In the genomic region with DNA sequence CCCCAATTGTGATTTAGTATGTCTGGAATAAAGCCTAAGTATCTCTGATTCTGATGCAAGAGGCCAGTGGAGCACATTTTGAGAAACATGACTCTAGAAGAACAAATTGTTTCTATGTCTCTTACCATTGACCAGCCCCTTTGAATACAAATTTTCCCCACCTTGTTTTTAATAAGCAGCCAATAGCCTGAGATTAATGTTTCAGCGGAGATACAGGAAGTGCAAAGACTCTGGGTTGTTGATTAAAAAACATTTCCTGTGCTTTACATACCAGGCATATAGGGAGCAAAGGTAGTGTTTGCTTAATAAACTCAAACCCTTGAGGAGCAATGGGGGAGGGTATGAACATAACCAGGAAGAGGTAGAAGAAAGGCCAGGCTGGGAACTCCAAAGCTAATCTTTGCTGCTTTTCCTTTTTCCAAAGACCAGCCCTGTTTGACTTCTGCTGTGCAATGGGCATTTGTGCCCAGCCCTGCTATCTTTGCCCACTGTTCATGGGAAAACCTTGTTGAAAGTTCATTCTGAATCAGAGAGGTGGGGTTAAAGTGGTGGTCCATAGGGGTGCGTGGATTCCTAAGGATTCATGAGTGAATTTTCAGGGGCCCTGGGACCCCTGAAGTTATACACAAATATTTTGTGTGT, we compare ENCODE assay signal across 1 cellular context.
TF ChIP-seq lines count a peak whose summit lies in the region.

No MANE protein-coding gene starts in this region.

TF ChIP-seq in HepG2, 621 proteins besides CTCF, POLR2A, EP300 and RAD21 (continued from another document and continues in another):
- TF ChIP-seq, protein P1, sequence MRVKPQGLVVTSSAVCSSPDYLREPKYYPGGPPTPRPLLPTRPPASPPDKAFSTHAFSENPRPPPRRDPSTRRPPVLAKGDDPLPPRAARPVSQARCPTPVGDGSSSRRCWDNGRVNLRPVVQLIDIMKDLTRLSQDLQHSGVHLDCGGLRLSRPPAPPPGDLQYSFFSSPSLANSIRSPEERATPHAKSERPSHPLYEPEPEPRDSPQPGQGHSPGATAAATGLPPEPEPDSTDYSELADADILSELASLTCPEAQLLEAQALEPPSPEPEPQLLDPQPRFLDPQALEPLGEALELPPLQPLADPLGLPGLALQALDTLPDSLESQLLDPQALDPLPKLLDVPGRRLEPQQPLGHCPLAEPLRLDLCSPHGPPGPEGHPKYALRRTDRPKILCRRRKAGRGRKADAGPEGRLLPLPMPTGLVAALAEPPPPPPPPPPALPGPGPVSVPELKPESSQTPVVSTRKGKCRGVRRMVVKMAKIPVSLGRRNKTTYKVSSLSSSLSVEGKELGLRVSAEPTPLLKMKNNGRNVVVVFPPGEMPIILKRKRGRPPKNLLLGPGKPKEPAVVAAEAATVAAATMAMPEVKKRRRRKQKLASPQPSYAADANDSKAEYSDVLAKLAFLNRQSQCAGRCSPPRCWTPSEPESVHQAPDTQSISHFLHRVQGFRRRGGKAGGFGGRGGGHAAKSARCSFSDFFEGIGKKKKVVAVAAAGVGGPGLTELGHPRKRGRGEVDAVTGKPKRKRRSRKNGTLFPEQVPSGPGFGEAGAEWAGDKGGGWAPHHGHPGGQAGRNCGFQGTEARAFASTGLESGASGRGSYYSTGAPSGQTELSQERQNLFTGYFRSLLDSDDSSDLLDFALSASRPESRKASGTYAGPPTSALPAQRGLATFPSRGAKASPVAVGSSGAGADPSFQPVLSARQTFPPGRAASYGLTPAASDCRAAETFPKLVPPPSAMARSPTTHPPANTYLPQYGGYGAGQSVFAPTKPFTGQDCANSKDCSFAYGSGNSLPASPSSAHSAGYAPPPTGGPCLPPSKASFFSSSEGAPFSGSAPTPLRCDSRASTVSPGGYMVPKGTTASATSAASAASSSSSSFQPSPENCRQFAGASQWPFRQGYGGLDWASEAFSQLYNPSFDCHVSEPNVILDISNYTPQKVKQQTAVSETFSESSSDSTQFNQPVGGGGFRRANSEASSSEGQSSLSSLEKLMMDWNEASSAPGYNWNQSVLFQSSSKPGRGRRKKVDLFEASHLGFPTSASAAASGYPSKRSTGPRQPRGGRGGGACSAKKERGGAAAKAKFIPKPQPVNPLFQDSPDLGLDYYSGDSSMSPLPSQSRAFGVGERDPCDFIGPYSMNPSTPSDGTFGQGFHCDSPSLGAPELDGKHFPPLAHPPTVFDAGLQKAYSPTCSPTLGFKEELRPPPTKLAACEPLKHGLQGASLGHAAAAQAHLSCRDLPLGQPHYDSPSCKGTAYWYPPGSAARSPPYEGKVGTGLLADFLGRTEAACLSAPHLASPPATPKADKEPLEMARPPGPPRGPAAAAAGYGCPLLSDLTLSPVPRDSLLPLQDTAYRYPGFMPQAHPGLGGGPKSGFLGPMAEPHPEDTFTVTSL (CRISPR knock-in tag; IDR thresholded peaks at IDR 0.05; ENCODE audit: borderline replicate concordance): peak; percentile 96
- TF ChIP-seq SP5 (CRISPR knock-in tag; IDR thresholded peaks at IDR 0.05; ENCODE audit: borderline replicate concordance, low read depth): peak; percentile 85
- peak; percentile 65 for TF ChIP-seq HOXA3 (CRISPR knock-in tag; IDR thresholded peaks at IDR 0.05)
- peak; percentile 72 for TF ChIP-seq TGIF2 (CRISPR knock-in tag; IDR thresholded peaks at IDR 0.05)
- 0 out of 2 replicates have a peak, but pooled peaks have one; percentile 42 for TF ChIP-seq ZNF724P (CRISPR knock-in tag; IDR thresholded peaks at IDR 0.05; ENCODE audit: borderline replicate concordance)
- TF ChIP-seq ZFP37 (CRISPR knock-in tag; IDR thresholded peaks at IDR 0.05; ENCODE audit: borderline replicate concordance): 0 out of 2 replicates have a peak, but pooled peaks have one; percentile 19
- 0 out of 2 replicates have a peak, but pooled peaks have one; percentile 31 for TF ChIP-seq ZBTB7B (CRISPR knock-in tag; IDR thresholded peaks at IDR 0.05)
- TF ChIP-seq FOXA3 (CRISPR knock-in tag; IDR thresholded peaks at IDR 0.05): peak; percentile 98
- peak; percentile 100 for TF ChIP-seq ZBTB20 (CRISPR knock-in tag; IDR thresholded peaks at IDR 0.05; ENCODE audit: borderline replicate concordance, low read depth)
- TF ChIP-seq, protein P2, sequence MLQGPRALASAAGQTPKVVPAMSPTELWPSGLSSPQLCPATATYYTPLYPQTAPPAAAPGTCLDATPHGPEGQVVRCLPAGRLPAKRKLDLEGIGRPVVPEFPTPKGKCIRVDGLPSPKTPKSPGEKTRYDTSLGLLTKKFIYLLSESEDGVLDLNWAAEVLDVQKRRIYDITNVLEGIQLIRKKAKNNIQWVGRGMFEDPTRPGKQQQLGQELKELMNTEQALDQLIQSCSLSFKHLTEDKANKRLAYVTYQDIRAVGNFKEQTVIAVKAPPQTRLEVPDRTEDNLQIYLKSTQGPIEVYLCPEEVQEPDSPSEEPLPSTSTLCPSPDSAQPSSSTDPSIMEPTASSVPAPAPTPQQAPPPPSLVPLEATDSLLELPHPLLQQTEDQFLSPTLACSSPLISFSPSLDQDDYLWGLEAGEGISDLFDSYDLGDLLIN (CRISPR knock-in tag; IDR thresholded peaks at IDR 0.05; ENCODE audit: borderline replicate concordance): no peak
- TF ChIP-seq, protein P3, sequence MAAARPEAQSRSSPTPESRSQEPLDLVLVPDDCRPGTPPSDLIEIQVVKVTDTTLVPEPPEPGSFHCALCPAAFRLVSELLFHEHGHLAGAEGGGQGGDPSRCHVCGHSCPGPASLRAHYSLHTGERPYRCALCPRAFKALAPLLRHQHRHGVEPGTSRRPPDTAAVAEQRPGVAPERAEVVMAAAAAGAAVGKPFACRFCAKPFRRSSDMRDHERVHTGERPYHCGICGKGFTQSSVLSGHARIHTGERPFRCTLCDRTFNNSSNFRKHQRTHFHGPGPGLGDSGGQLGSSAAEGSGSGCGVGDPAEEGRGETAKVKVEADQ (CRISPR knock-in tag; IDR thresholded peaks at IDR 0.05; ENCODE audit: borderline replicate concordance): peak; percentile 76; the same call in 1 of the 2 replicates
- peak; percentile 96 for TF ChIP-seq MED8 (CRISPR knock-in tag; IDR thresholded peaks at IDR 0.05; ENCODE audit: insufficient replicate concordance)
- 0 out of 2 replicates have a peak, but pooled peaks have one; percentile 17 for TF ChIP-seq TRIM24 (CRISPR knock-in tag; IDR thresholded peaks at IDR 0.05)
- peak; percentile 72; the same call in 1 of the 2 replicates for TF ChIP-seq ATF1 (CRISPR knock-in tag; IDR thresholded peaks at IDR 0.05)
- peak; percentile 58; the same call in 1 of the 2 replicates for TF ChIP-seq HNRNPUL1 (IDR thresholded peaks at IDR 0.05; ENCODE audit: low read depth, low read length)
- TF ChIP-seq ZNF124 (CRISPR knock-in tag; IDR thresholded peaks at IDR 0.05): peak; percentile 88
- TF ChIP-seq GABPB1 (CRISPR knock-in tag; IDR thresholded peaks at IDR 0.05): peak; percentile 60; the same call in 1 of the 2 replicates
- TF ChIP-seq KDM6A (CRISPR knock-in tag; IDR thresholded peaks at IDR 0.05; ENCODE audit: low read depth): peak; percentile 100
- peak; percentile 79 for TF ChIP-seq TBL1XR1 (IDR thresholded peaks at IDR 0.05; ENCODE audit: borderline replicate concordance, low read length, partially characterized antibody)
- peak; percentile 97 for TF ChIP-seq ASH2L (IDR thresholded peaks at IDR 0.05; ENCODE audit: insufficient read length, low read depth, low read length)
- 0 out of 2 replicates have a peak, but pooled peaks have one; percentile 20 for TF ChIP-seq ETV6 (CRISPR knock-in tag; conservative IDR thresholded peaks at IDR 0.05)
- peak; percentile 56; the same call in 1 of the 2 replicates for TF ChIP-seq ZNF337 (CRISPR knock-in tag; IDR thresholded peaks at IDR 0.05; ENCODE audit: borderline replicate concordance, low read depth)
- TF ChIP-seq, protein P4, sequence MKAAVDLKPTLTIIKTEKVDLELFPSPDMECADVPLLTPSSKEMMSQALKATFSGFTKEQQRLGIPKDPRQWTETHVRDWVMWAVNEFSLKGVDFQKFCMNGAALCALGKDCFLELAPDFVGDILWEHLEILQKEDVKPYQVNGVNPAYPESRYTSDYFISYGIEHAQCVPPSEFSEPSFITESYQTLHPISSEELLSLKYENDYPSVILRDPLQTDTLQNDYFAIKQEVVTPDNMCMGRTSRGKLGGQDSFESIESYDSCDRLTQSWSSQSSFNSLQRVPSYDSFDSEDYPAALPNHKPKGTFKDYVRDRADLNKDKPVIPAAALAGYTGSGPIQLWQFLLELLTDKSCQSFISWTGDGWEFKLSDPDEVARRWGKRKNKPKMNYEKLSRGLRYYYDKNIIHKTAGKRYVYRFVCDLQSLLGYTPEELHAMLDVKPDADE (CRISPR knock-in tag; IDR thresholded peaks at IDR 0.05): no peak
- TF ChIP-seq ZNF264 (CRISPR knock-in tag; IDR thresholded peaks at IDR 0.05): peak; percentile 85; the same call in 1 of the 2 replicates
- TF ChIP-seq, protein P5, sequence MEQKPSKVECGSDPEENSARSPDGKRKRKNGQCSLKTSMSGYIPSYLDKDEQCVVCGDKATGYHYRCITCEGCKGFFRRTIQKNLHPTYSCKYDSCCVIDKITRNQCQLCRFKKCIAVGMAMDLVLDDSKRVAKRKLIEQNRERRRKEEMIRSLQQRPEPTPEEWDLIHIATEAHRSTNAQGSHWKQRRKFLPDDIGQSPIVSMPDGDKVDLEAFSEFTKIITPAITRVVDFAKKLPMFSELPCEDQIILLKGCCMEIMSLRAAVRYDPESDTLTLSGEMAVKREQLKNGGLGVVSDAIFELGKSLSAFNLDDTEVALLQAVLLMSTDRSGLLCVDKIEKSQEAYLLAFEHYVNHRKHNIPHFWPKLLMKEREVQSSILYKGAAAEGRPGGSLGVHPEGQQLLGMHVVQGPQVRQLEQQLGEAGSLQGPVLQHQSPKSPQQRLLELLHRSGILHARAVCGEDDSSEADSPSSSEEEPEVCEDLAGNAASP (CRISPR knock-in tag; IDR thresholded peaks at IDR 0.05; ENCODE audit: borderline replicate concordance): peak; percentile 80; the same call in 1 of the 2 replicates
- peak; percentile 81 for TF ChIP-seq ZNF792 (CRISPR knock-in tag; IDR thresholded peaks at IDR 0.05)
- TF ChIP-seq, protein P6, sequence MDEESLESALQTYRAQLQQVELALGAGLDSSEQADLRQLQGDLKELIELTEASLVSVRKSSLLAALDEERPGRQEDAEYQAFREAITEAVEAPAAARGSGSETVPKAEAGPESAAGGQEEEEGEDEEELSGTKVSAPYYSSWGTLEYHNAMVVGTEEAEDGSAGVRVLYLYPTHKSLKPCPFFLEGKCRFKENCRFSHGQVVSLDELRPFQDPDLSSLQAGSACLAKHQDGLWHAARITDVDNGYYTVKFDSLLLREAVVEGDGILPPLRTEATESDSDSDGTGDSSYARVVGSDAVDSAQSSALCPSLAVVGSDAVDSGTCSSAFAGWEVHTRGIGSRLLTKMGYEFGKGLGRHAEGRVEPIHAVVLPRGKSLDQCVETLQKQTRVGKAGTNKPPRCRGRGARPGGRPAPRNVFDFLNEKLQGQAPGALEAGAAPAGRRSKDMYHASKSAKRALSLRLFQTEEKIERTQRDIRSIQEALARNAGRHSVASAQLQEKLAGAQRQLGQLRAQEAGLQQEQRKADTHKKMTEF (CRISPR knock-in tag; IDR thresholded peaks at IDR 0.05): peak; percentile 98
- TF ChIP-seq, protein P7, sequence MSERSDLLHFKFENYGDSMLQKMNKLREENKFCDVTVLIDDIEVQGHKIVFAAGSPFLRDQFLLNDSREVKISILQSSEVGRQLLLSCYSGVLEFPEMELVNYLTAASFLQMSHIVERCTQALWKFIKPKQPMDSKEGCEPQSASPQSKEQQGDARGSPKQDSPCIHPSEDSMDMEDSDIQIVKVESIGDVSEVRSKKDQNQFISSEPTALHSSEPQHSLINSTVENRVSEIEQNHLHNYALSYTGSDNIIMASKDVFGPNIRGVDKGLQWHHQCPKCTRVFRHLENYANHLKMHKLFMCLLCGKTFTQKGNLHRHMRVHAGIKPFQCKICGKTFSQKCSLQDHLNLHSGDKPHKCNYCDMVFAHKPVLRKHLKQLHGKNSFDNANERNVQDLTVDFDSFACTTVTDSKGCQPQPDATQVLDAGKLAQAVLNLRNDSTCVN (CRISPR knock-in tag; IDR thresholded peaks at IDR 0.05; ENCODE audit: borderline replicate concordance): 0 out of 2 replicates have a peak, but pooled peaks have one; percentile 57
- peak; percentile 79 for TF ChIP-seq PITX1 (CRISPR knock-in tag; IDR thresholded peaks at IDR 0.05)
- TF ChIP-seq ERF (CRISPR knock-in tag; IDR thresholded peaks at IDR 0.05): peak; percentile 91
- TF ChIP-seq, protein P8, sequence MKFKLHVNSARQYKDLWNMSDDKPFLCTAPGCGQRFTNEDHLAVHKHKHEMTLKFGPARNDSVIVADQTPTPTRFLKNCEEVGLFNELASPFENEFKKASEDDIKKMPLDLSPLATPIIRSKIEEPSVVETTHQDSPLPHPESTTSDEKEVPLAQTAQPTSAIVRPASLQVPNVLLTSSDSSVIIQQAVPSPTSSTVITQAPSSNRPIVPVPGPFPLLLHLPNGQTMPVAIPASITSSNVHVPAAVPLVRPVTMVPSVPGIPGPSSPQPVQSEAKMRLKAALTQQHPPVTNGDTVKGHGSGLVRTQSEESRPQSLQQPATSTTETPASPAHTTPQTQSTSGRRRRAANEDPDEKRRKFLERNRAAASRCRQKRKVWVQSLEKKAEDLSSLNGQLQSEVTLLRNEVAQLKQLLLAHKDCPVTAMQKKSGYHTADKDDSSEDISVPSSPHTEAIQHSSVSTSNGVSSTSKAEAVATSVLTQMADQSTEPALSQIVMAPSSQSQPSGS (CRISPR knock-in tag; IDR thresholded peaks at IDR 0.05): peak; percentile 67; the same call in 1 of the 2 replicates
- TF ChIP-seq ELF4 (CRISPR knock-in tag; IDR thresholded peaks at IDR 0.05; ENCODE audit: borderline replicate concordance): peak; percentile 99
- peak; percentile 90; the same call in 1 of the 2 replicates for TF ChIP-seq ZFP36L1 (CRISPR knock-in tag; IDR thresholded peaks at IDR 0.05)
- TF ChIP-seq, protein P9, sequence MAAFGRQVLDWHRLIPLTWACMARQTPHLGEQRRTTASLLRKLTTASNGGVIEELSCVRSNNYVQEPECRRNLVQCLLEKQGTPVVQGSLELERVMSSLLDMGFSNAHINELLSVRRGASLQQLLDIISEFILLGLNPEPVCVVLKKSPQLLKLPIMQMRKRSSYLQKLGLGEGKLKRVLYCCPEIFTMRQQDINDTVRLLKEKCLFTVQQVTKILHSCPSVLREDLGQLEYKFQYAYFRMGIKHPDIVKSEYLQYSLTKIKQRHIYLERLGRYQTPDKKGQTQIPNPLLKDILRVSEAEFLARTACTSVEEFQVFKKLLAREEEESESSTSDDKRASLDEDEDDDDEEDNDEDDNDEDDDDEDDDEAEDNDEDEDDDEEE (CRISPR knock-in tag; IDR thresholded peaks at IDR 0.05): 0 out of 2 replicates have a peak, but pooled peaks have one; percentile 32
